ENCODE assay signal across 8 cellular contexts in genomic region chr5:134510970-134511795, GRCh38. TPM values are rescaled to one million over a fixed set of nuclear protein-coding genes. Genes with fewer than 3 reads are reported as not detected.
A peak's percentile ranks its signal among the peaks of the same experiment; 100 is the strongest.
DNase-seq lines count a peak whose midpoint lies in the region; ATAC-seq and TF ChIP-seq lines count a peak whose summit lies in the region.

No MANE protein-coding gene starts in this region.

- no peak for TF ChIP-seq CTCF in CD4-positive, alpha-beta T cell (IDR thresholded peaks at IDR 0.05)
- TF ChIP-seq CTCF in progenitor cell of endocrine pancreas (IDR thresholded peaks at IDR 0.05; ENCODE audit: unreplicated experiment), result no peak

- peak overlapping the region; percentile 3 to 8 for H3K9ac ChIP-seq in duodenal mucosa (ENCODE audit: low read depth in 1 of 2, low read length in 2 of 2)

- peaks cover 4% of the 10 kb centered on the region for H3K4me1 Mint-ChIP-seq in CD4-positive, alpha-beta T cell (ENCODE audit: low read depth)
- H3K4me1 Mint-ChIP-seq in progenitor cell of endocrine pancreas (ENCODE audit: low read depth), result peaks cover 34% of the 10 kb centered on the region

- H3K27ac Mint-ChIP-seq in CD4-positive, alpha-beta T cell, result no peak overlapping the region
- peak overlapping the region; percentile 98 for H3K27ac Mint-ChIP-seq in progenitor cell of endocrine pancreas

- H3K9me3 Mint-ChIP-seq in CD4-positive, alpha-beta T cell, result no peaks in the 10 kb centered on the region
- H3K9me3 Mint-ChIP-seq in progenitor cell of endocrine pancreas (ENCODE audit: low read depth), result no peaks in the 10 kb centered on the region

- H3K9me3 ChIP-seq in CD4-positive, alpha-beta T cell (ENCODE audit: control insufficient read depth, low read length), result no peaks in the 10 kb centered on the region
- no peaks in the 10 kb centered on the region for H3K9me3 ChIP-seq in SJSA1 (replicated peaks)
- no peaks in the 10 kb centered on the region for H3K9me3 ChIP-seq in duodenal mucosa (ENCODE audit: control insufficient read depth in 1 of 2, low read length in 2 of 2)

- no peak for DNase-seq in CD4-positive, alpha-beta T cell
- DNase-seq in SJSA1 (ENCODE audit: low read depth in 1 of 2, low spot score in 2 of 2) (peak; percentile 67 to 73), progenitor cell of endocrine pancreas (ENCODE audit: low spot score, unreplicated experiment) (peak; percentile 17), NCI-H345 (lab: John Stamatoyannopoulos, UW) (no peak), HCEC 1CT (no peak)
- DNase-seq in NK-92 treated with Interleukin-12 subunit alpha and Interleukin-12 subunit beta, amount 100 ng/mL, for 24 hours (lab: John Stamatoyannopoulos, UW), result no peak

- peaks cover 52% of the 10 kb centered on the region for H3K4me1 ChIP-seq in SJSA1 (replicated peaks)
- peaks cover 31 to 38% of the 10 kb centered on the region in 2 donors for H3K4me1 ChIP-seq in duodenal mucosa (ENCODE audit: control insufficient read depth in 1 of 2, insufficient read depth in 2 of 2, low read length in 2 of 2)

- no peaks in the 10 kb centered on the region for H3K36me3 ChIP-seq in SJSA1
- H3K36me3 ChIP-seq in duodenal mucosa (ENCODE audit: control insufficient read depth in 1 of 2, insufficient read depth in 2 of 2, low read length in 2 of 2), result peaks cover 0 to 8% of the 10 kb centered on the region in 2 donors

- no peaks in the 10 kb centered on the region for H3K27me3 Mint-ChIP-seq in CD4-positive, alpha-beta T cell
- H3K27me3 Mint-ChIP-seq in progenitor cell of endocrine pancreas, result no peaks in the 10 kb centered on the region

- intact Hi-C loops in CD4-positive, alpha-beta T cell (cut with DNase I, micrococcal nuclease), result no loop called here

- H3K4me3 ChIP-seq in SJSA1, result no peak overlapping the region
- H3K4me3 ChIP-seq in duodenal mucosa (ENCODE audit: low read depth in 1 of 2, low read length in 2 of 2), result peak overlapping the region in 1 of 2 donors; percentile 7

- no peak overlapping the region for H3K27ac ChIP-seq in CD4-positive, alpha-beta T cell (ENCODE audit: low read depth, low read length)
- H3K27ac ChIP-seq in SJSA1 (peak overlapping the region; percentile 17; the same call in 1 of the 2 replicates), duodenal mucosa (ENCODE audit: low read depth, low read length) (peak overlapping the region; percentile 68)

- H3K27me3 ChIP-seq in CD4-positive, alpha-beta T cell (ENCODE audit: control insufficient read depth, insufficient read depth, low read length), result no peaks in the 10 kb centered on the region
- H3K27me3 ChIP-seq in SJSA1 (replicated peaks), result no peaks in the 10 kb centered on the region
- H3K27me3 ChIP-seq in duodenal mucosa (ENCODE audit: control insufficient read depth in 1 of 2, insufficient read depth in 2 of 2, low read length in 2 of 2), result no peaks in the 10 kb centered on the region

- POLR2A ChIA-PET in CD4-positive, alpha-beta T cell (lab: Charles Lee), result interaction anchor here (1.1 to 1.8 kb wide), 3 partner anchors 8 to 140 kb away, joined by 3 to 6 read pairs (median 5); partner anchors contain the start of gene UBE2B

- peak; percentile 14 for ATAC-seq in CD4-positive, alpha-beta T cell (ENCODE audit: poor library complexity)
- no peak for ATAC-seq in HG03159 (IDR thresholded peaks at IDR 0.05; ENCODE audit: unreplicated experiment)

- H3K36me3 Mint-ChIP-seq in CD4-positive, alpha-beta T cell (ENCODE audit: low read depth), result no peaks in the 10 kb centered on the region
- no peaks in the 10 kb centered on the region for H3K36me3 Mint-ChIP-seq in progenitor cell of endocrine pancreas (ENCODE audit: insufficient read depth)

- CTCF ChIA-PET in CD4-positive, alpha-beta T cell (lab: Charles Lee), result interaction anchor here (0.9 to 1.0 kb wide), 2 partner anchors 12 kb away, joined by 3 read pairs; no protein-coding TSS in a partner anchor

- H3K4me3 Mint-ChIP-seq in CD4-positive, alpha-beta T cell, result no peak overlapping the region
- H3K4me3 Mint-ChIP-seq in progenitor cell of endocrine pancreas (ENCODE audit: low read depth), result no peak overlapping the region

RNA-seq across cellular contexts. Expression of gene JADE2, which starts 14.3 kb away (rescaled TPM):
- 100 to 1,000 TPM; 120 to 124 TPM for total RNA-seq in CD4-positive, alpha-beta T cell
- total RNA-seq in SJSA1 (2014; rRNA removed; shearing (Covaris generic)), result 12.5 and 14.6 TPM in 2 replicates
- 6.7 and 7.8 TPM in 2 replicates for total RNA-seq in progenitor cell of endocrine pancreas

Comparison
In these comparisons a context has a peak if more than half of its experiments do, and no peak if none do; other contexts are left out.
1. DNase-seq: peak in SJSA1 (2 of 2) and progenitor cell of endocrine pancreas (single experiment); none in CD4-positive, alpha-beta T cell (0 of 10), NCI-H345 (single experiment), HCEC 1CT (single experiment) and NK-92 treated with Interleukin-12 subunit alpha and Interleukin-12 subunit beta, amount 100 ng/mL, for 24 hours (single experiment).